23 cellular contexts compared by ENCODE assay signal in genomic region chr20:59579404-59580207, GRCh38. TPM values are rescaled to one million over a fixed set of nuclear protein-coding genes. Genes with fewer than 3 reads are reported as not detected.
"Had no signal": no experiment of that assay in that cellular context is flagged by ENCODE, and none has a peak within 500 bp of the region (broad histone marks: within the 10 kb centered on the region; RNA-seq: fewer than 3 reads in every experiment).

No MANE protein-coding gene starts in this region.

- H3K27me3 ChIP-seq: ovary, right atrium auricular region had no signal

- H3K36me3 Mint-ChIP-seq: activated naive CD8-positive, alpha-beta T cell; naive B cell; stimulated activated memory B cell treated with anti-CD40 and anti-IgM and Interleukin-4, amounts not matched to agents 10 μg/mL and 1 μg/mL and 100 μg/mL, for 72 hours had no signal

- H3K27ac ChIP-seq: coronary artery, lower lobe of right lung, psoas muscle, right atrium auricular region, SK-N-MC, stomach, suprapubic skin, transverse colon, VCaP had no signal

- H3K9me3 Mint-ChIP-seq: activated CD4-positive, alpha-beta memory T cell treated with anti-CD3 and anti-CD28 coated beads, Interleukin-2, amount 10 ng/mL, durations not matched to agents 7 days and 5 days; activated CD4-positive, alpha-beta T cell treated with anti-CD3 and anti-CD28 coated beads, Interleukin-2, amount 10 ng/mL, durations not matched to agents 24 days and 14 days; central memory CD8-positive, alpha-beta T cell; stimulated activated memory B cell treated with anti-CD40 and anti-IgM and Interleukin-4, amounts not matched to agents 10 μg/mL and 1 μg/mL and 100 μg/mL, for 72 hours had no signal

- H3K4me1 Mint-ChIP-seq: activated CD4-positive, alpha-beta memory T cell treated with anti-CD3 and anti-CD28 coated beads, Interleukin-2, amount 10 ng/mL, durations not matched to agents 7 days and 5 days; activated CD4-positive, alpha-beta T cell treated with anti-CD3 and anti-CD28 coated beads, Interleukin-2, amount 10 ng/mL, durations not matched to agents 24 days and 14 days; central memory CD8-positive, alpha-beta T cell; stimulated activated memory B cell treated with anti-CD40 and anti-IgM and Interleukin-4, amounts not matched to agents 10 μg/mL and 1 μg/mL and 100 μg/mL, for 72 hours had no signal

- H3K4me3 Mint-ChIP-seq: activated CD4-positive, alpha-beta memory T cell treated with anti-CD3 and anti-CD28 coated beads, Interleukin-2, amount 10 ng/mL, durations not matched to agents 7 days and 5 days; activated CD4-positive, alpha-beta T cell treated with anti-CD3 and anti-CD28 coated beads, Interleukin-2, amount 10 ng/mL, durations not matched to agents 24 days and 14 days; activated naive CD8-positive, alpha-beta T cell; central memory CD8-positive, alpha-beta T cell; stimulated activated memory B cell treated with anti-CD40 and anti-IgM and Interleukin-4, amounts not matched to agents 10 μg/mL and 1 μg/mL and 100 μg/mL, for 72 hours had no signal

- H3K9me3 ChIP-seq: adrenal gland, lower lobe of right lung, ovary, psoas muscle, right atrium auricular region, stomach, suprapubic skin, transverse colon had no signal

- H3K4me1 ChIP-seq: adrenal gland, psoas muscle, transverse colon had no signal

- H3K4me3 ChIP-seq: adrenal gland, coronary artery, ovary, psoas muscle, right atrium auricular region, SK-N-MC, stomach, suprapubic skin, transverse colon had no signal

- H3K36me3 ChIP-seq: adrenal gland, lower lobe of right lung, ovary, right atrium auricular region, stomach, suprapubic skin, transverse colon had no signal

- DNase-seq: activated CD4-positive, alpha-beta memory T cell treated with anti-CD3 and anti-CD28 coated beads, Interleukin-2, amount 10 ng/mL, durations not matched to agents 7 days and 5 days; activated CD4-positive, alpha-beta T cell treated with anti-CD3 and anti-CD28 coated beads, Interleukin-2, amount 10 ng/mL, durations not matched to agents 24 days and 14 days; activated naive CD4-positive, alpha-beta T cell; left colon; lower lobe of right lung; mesendoderm; naive B cell; ovary; psoas muscle; stimulated activated CD4-positive, alpha-beta T cell treated with anti-CD3 and anti-CD28 coated beads, Interleukin-1b, Interleukin-23, amount 100 ng/mL, for 48 hours; stomach; T-helper 2 cell; transverse colon had no signal

- H3K27ac Mint-ChIP-seq: activated CD4-positive, alpha-beta memory T cell treated with anti-CD3 and anti-CD28 coated beads, Interleukin-2, amount 10 ng/mL, durations not matched to agents 7 days and 5 days; activated CD4-positive, alpha-beta T cell treated with anti-CD3 and anti-CD28 coated beads, Interleukin-2, amount 10 ng/mL, durations not matched to agents 24 days and 14 days; activated naive CD8-positive, alpha-beta T cell; naive B cell; stimulated activated memory B cell treated with anti-CD40 and anti-IgM and Interleukin-4, amounts not matched to agents 10 μg/mL and 1 μg/mL and 100 μg/mL, for 72 hours had no signal

RNA-seq across cellular contexts. Expression of gene PHACTR3, which starts 24.7 kb away (rescaled TPM):
- total RNA-seq: activated CD4-positive, alpha-beta memory T cell treated with anti-CD3 and anti-CD28 coated beads, Interleukin-2, amount 10 ng/mL, durations not matched to agents 7 days and 5 days; activated CD4-positive, alpha-beta T cell treated with anti-CD3 and anti-CD28 coated beads, Interleukin-2, amount 10 ng/mL, durations not matched to agents 24 days and 14 days; fibroblast of lung had no signal
